Comparison of ENCODE assay signal across 14 cellular contexts in genomic region chr14:51302319-51303030, GRCh38.
DNase-seq lines count a peak whose midpoint lies in the region; TF ChIP-seq lines count a peak whose summit lies in the region.
"Had no signal": no experiment of that assay in that cellular context is flagged by ENCODE, and none has a peak within 500 bp of the region (broad histone marks: within the 10 kb centered on the region; RNA-seq: fewer than 3 reads in every experiment).

No MANE protein-coding gene starts in this region.

- peak overlapping the region; percentile 18 to 61 for H3K18ac ChIP-seq in mesenchymal stem cell (ENCODE audit: low read depth in 1 of 2, low read length in 2 of 2)

- peak overlapping the region in 1 of 2 experiments; percentile 29 for H2BK12ac ChIP-seq in mesenchymal stem cell (ENCODE audit: low read length in 2 of 2)

- H3K79me1 ChIP-seq in mesenchymal stem cell (replicated peaks; ENCODE audit: low read length, poor library complexity, severe bottlenecking) = no peaks in the 10 kb centered on the region

- peak overlapping the region; percentile 25 for H3K27ac ChIP-seq in mesenchymal stem cell (ENCODE audit: low read length, poor library complexity, severe bottlenecking)
- H3K27ac ChIP-seq: 22Rv1, parathyroid adenoma had no signal

- H2BK120ac ChIP-seq in mesenchymal stem cell (ENCODE audit: low read depth, low read length) = peak overlapping the region; percentile 71

- H3K9ac ChIP-seq in mesenchymal stem cell (ENCODE audit: low read length) = no peak overlapping the region
- H3K9ac ChIP-seq: parathyroid adenoma had no signal

- no peak overlapping the region for H3K4me2 ChIP-seq in mesenchymal stem cell (ENCODE audit: low read length, poor library complexity, severe bottlenecking)

- H3K14ac ChIP-seq in mesenchymal stem cell (ENCODE audit: low read length in 2 of 2) = no peak overlapping the region

- CTCF ChIA-PET in activated CD4-positive, alpha-beta T cell treated with anti-CD3 and anti-CD28 coated beads, Interleukin-2, amount 10 ng/mL, durations not matched to agents 7 days and 5 days (lab: Charles Lee) = interaction anchor here (0.5 to 1.5 kb wide), 2 partner anchors 15 to 1606 kb away, joined by 3 read pairs; no protein-coding TSS in a partner anchor

- H2BK15ac ChIP-seq in mesenchymal stem cell (ENCODE audit: low read depth, poor library complexity, severe bottlenecking) = no peak overlapping the region

- H3K4me3 ChIP-seq in mesenchymal stem cell (ENCODE audit: insufficient read depth in 1 of 2, low read depth in 1 of 2, low read length in 2 of 2) = no peak overlapping the region

- POLR2A ChIA-PET in activated CD4-positive, alpha-beta T cell treated with anti-CD3 and anti-CD28 coated beads, Interleukin-2, amount 10 ng/mL, durations not matched to agents 7 days and 5 days (lab: Charles Lee) = no interaction called here

- H3K36me3 ChIP-seq in mesenchymal stem cell (ENCODE audit: control insufficient read depth in 1 of 2, insufficient read depth in 2 of 2, low read depth in 1 of 2, low read length in 2 of 2) = no peaks in the 10 kb centered on the region

- H2BK5ac ChIP-seq in mesenchymal stem cell (ENCODE audit: low read depth, low read length, poor library complexity, severe bottlenecking) = no peak overlapping the region

- no peaks in the 10 kb centered on the region for H3K9me3 ChIP-seq in mesenchymal stem cell (ENCODE audit: control insufficient read depth, low read length)

- no peaks in the 10 kb centered on the region for H3K36me3 Mint-ChIP-seq in activated CD4-positive, alpha-beta T cell treated with anti-CD3 and anti-CD28 coated beads, Interleukin-2, amount 10 ng/mL, durations not matched to agents 7 days and 5 days (ENCODE audit: low read depth)
- H3K36me3 Mint-ChIP-seq in type B pancreatic cell = no peaks in the 10 kb centered on the region
- H3K36me3 Mint-ChIP-seq: activated naive CD8-positive, alpha-beta T cell; memory B cell had no signal

- no peak overlapping the region for H3K27ac Mint-ChIP-seq in activated CD4-positive, alpha-beta T cell treated with anti-CD3 and anti-CD28 coated beads, Interleukin-2, amount 10 ng/mL, durations not matched to agents 7 days and 5 days
- H3K27ac Mint-ChIP-seq in type B pancreatic cell = no peak overlapping the region
- H3K27ac Mint-ChIP-seq: activated naive CD8-positive, alpha-beta T cell; memory B cell; stimulated activated naive CD8-positive, alpha-beta T cell treated with anti-CD3 and anti-CD28 coated beads, Interleukin-15, Interleukin-2, amounts not matched to agents 100 ng/mL and 50 ng/mL, for 24 hours had no signal

- 80% methylated on average over 3 of the region's 3 CpGs for WGBS in mesenchymal stem cell

- H3K4ac ChIP-seq in mesenchymal stem cell (ENCODE audit: low read depth in 1 of 2, low read length in 2 of 2) = no peak overlapping the region

- no peak overlapping the region for H4K91ac ChIP-seq in mesenchymal stem cell (ENCODE audit: low read length)

- DNase-seq in DMS 273 (lab: John Stamatoyannopoulos, UW; ENCODE audit: unreplicated experiment) (peak; percentile 64), DMS 273 treated with DMSO at 0.1 percent for 48 hours (lab: John Stamatoyannopoulos, UW) (no peak), NCI-H1417 (lab: John Stamatoyannopoulos, UW) (peak; percentile 58 to 93 (median 92)), SW480 (ENCODE audit: low spot score) (peak; percentile 44), mesenchymal stem cell (peak; percentile 68), type B pancreatic cell (ENCODE audit: extremely low spot score, unreplicated experiment) (no peak), kidney glomerular epithelial cell (lab: John Stamatoyannopoulos, UW) (no peak)
- no peak for DNase-seq in activated CD4-positive, alpha-beta T cell treated with anti-CD3 and anti-CD28 coated beads, Interleukin-2, amount 10 ng/mL, durations not matched to agents 7 days and 5 days
- DNase-seq: NCI-H526 had no signal

- H3K9me3 Mint-ChIP-seq in activated CD4-positive, alpha-beta T cell treated with anti-CD3 and anti-CD28 coated beads, Interleukin-2, amount 10 ng/mL, durations not matched to agents 7 days and 5 days = peaks cover 2% of the 10 kb centered on the region
- H3K9me3 Mint-ChIP-seq in type B pancreatic cell = no peaks in the 10 kb centered on the region
- H3K9me3 Mint-ChIP-seq: memory B cell; stimulated activated naive CD8-positive, alpha-beta T cell treated with anti-CD3 and anti-CD28 coated beads, Interleukin-15, Interleukin-2, amounts not matched to agents 100 ng/mL and 50 ng/mL, for 24 hours had no signal

- no peaks in the 10 kb centered on the region for H3K27me3 Mint-ChIP-seq in activated CD4-positive, alpha-beta T cell treated with anti-CD3 and anti-CD28 coated beads, Interleukin-2, amount 10 ng/mL, durations not matched to agents 7 days and 5 days
- H3K27me3 Mint-ChIP-seq in type B pancreatic cell = no peaks in the 10 kb centered on the region
- H3K27me3 Mint-ChIP-seq: activated naive CD8-positive, alpha-beta T cell had no signal

- no peak overlapping the region for H3K23ac ChIP-seq in mesenchymal stem cell (ENCODE audit: low read length in 2 of 2)

- no peak overlapping the region for H4K8ac ChIP-seq in mesenchymal stem cell (ENCODE audit: low read length)

- peaks cover 14% of the 10 kb centered on the region for H3K4me1 ChIP-seq in mesenchymal stem cell (ENCODE audit: control insufficient read depth, insufficient read depth, low read depth, low read length)
- H3K4me1 ChIP-seq: parathyroid adenoma had no signal

- no peak for TF ChIP-seq CTCF in type B pancreatic cell (conservative IDR thresholded peaks at IDR 0.05)

- H3K4me3 Mint-ChIP-seq in activated CD4-positive, alpha-beta T cell treated with anti-CD3 and anti-CD28 coated beads, Interleukin-2, amount 10 ng/mL, durations not matched to agents 7 days and 5 days = no peak overlapping the region
- no peak overlapping the region for H3K4me3 Mint-ChIP-seq in type B pancreatic cell
- H3K4me3 Mint-ChIP-seq: activated naive CD8-positive, alpha-beta T cell; memory B cell; stimulated activated naive CD8-positive, alpha-beta T cell treated with anti-CD3 and anti-CD28 coated beads, Interleukin-15, Interleukin-2, amounts not matched to agents 100 ng/mL and 50 ng/mL, for 24 hours had no signal

- H3K4me1 Mint-ChIP-seq in activated CD4-positive, alpha-beta T cell treated with anti-CD3 and anti-CD28 coated beads, Interleukin-2, amount 10 ng/mL, durations not matched to agents 7 days and 5 days = peaks cover 12% of the 10 kb centered on the region
- peaks cover 16% of the 10 kb centered on the region for H3K4me1 Mint-ChIP-seq in type B pancreatic cell (ENCODE audit: unreplicated experiment)
- H3K4me1 Mint-ChIP-seq: memory B cell had no signal

- no peak overlapping the region for H2AFZ ChIP-seq in mesenchymal stem cell (ENCODE audit: low read depth, low read length)
- H2AFZ ChIP-seq: parathyroid adenoma had no signal

- H2AK5ac ChIP-seq in mesenchymal stem cell (ENCODE audit: low read length, severe bottlenecking) = peak overlapping the region; percentile 94

- H3K27me3 ChIP-seq in mesenchymal stem cell (ENCODE audit: control insufficient read depth in 1 of 2, insufficient read depth in 1 of 2, low read length in 2 of 2) = no peaks in the 10 kb centered on the region

Comparison
In these comparisons a context has a peak if more than half of its experiments do, and no peak if none do; other contexts are left out.
1. DNase-seq: peak in DMS 273 (single experiment), NCI-H1417 (3 of 3), SW480 (single experiment) and mesenchymal stem cell (single experiment); none in DMS 273 treated with DMSO at 0.1 percent for 48 hours (single experiment), activated CD4-positive, alpha-beta T cell treated with anti-CD3 and anti-CD28 coated beads, Interleukin-2, amount 10 ng/mL, durations not matched to agents 7 days and 5 days (single experiment), type B pancreatic cell (single experiment) and kidney glomerular epithelial cell (single experiment).